In genomic region chr4:123380728-123381716, GRCh38 we compare ENCODE assay signal across 15 cellular contexts. TPM values are rescaled to one million over a fixed set of nuclear protein-coding genes. Genes with fewer than 3 reads are reported as not detected.
DNase-seq lines count a peak whose midpoint lies in the region; ATAC-seq, FAIRE-seq and TF ChIP-seq lines count a peak whose summit lies in the region.
"Had no signal": no experiment of that assay in that cellular context is flagged by ENCODE, and none has a peak within 500 bp of the region (broad histone marks: within the 10 kb centered on the region; RNA-seq: fewer than 3 reads in every experiment).

No MANE protein-coding gene starts in this region.

- POLR2A ChIA-PET in GM12878 (lab: Charles Lee) (no interaction called here), PC-3 (lab: Charles Lee; ENCODE audit: unreplicated experiment) (no interaction called here)

- H3K27ac ChIP-seq in GM12878 (ENCODE audit: control insufficient read depth, insufficient read depth) = no peak overlapping the region
- no peak overlapping the region for H3K27ac ChIP-seq in PC-3 (ENCODE audit: low read length)
- no peak overlapping the region for H3K27ac ChIP-seq in spleen
- no peak overlapping the region for H3K27ac ChIP-seq in colonic mucosa
- H3K27ac ChIP-seq: BLaER1 had no signal

- no peak for TF ChIP-seq EP300 in GM12878 (IDR thresholded peaks at IDR 0.05; ENCODE audit: borderline replicate concordance in 1 of 2, control insufficient read depth in 1 of 2, low read depth in 2 of 2, low read length in 2 of 2)

- CTCF ChIA-PET in GM12878 (lab: Yijun Ruan, JAX) = interaction anchor here (1.0 kb wide), 1 partner anchor 280 kb away, joined by 3 read pairs; no protein-coding TSS in a partner anchor
- CTCF ChIA-PET in PC-3 (lab: Charles Lee) = no interaction called here

- no peaks in the 10 kb centered on the region for H3K9me2 ChIP-seq in PC-3 (replicated peaks; ENCODE audit: low read length)

- H4K20me1 ChIP-seq in GM12878 (ENCODE audit: control insufficient read depth, insufficient read depth) (no peaks in the 10 kb centered on the region), PC-3 (ENCODE audit: low read length) (no peaks in the 10 kb centered on the region)
- H4K20me1 ChIP-seq: BLaER1 had no signal

- H2AFZ ChIP-seq in GM12878 (ENCODE audit: control insufficient read depth, low read depth, low read length) = no peak overlapping the region
- no peak overlapping the region for H2AFZ ChIP-seq in PC-3 (ENCODE audit: low read length)

- in situ Hi-C loops in GM12878 (cut with MboI) = loop anchor here (10.0 kb wide), 1 partner anchor 884 kb away; no protein-coding TSS in a partner anchor

- H3K4me3 ChIP-seq in GM12878 (no peak overlapping the region), PC-3 (ENCODE audit: low read length) (no peak overlapping the region), spleen (no peak overlapping the region), colonic mucosa (no peak overlapping the region)
- H3K4me3 ChIP-seq: BLaER1 had no signal

- SMC1A ChIA-PET in GM12878 (lab: Charles Lee; ENCODE audit: uncharacterized antibody, unreplicated experiment) = interaction anchor here (1.2 kb wide), 1 partner anchor 252 kb away, joined by 4 read pairs; no protein-coding TSS in a partner anchor

- no peaks in the 10 kb centered on the region for H3F3A ChIP-seq in PC-3 (ENCODE audit: low read length, unreplicated experiment)

- peak; percentile 91 for FAIRE-seq in GM12878 (lab: Jason Lieb, UNC)
- FAIRE-seq: colon had no signal

- no peaks in the 10 kb centered on the region for H3K79me2 ChIP-seq in GM12878 (ENCODE audit: control insufficient read depth, insufficient read depth, low read length)
- no peaks in the 10 kb centered on the region for H3K79me2 ChIP-seq in PC-3 (ENCODE audit: low read length)

- H3K4me2 ChIP-seq in GM12878 (ENCODE audit: control insufficient read depth, insufficient read depth) (no peak overlapping the region), PC-3 (ENCODE audit: low read length) (no peak overlapping the region)
- H3K4me2 ChIP-seq: BLaER1 had no signal

- no peak for DNase-seq in GM12878 (ENCODE audit: low read depth, low spot score)
- no peak for DNase-seq in PC-3
- no peak for DNase-seq in GM03348 (ENCODE audit: low spot score)
- no peak for DNase-seq in spleen
- DNase-seq in colonic mucosa = no peak
- DNase-seq: activated CD4-positive, CD25-positive, alpha-beta regulatory T cell treated with anti-CD3 and anti-CD28 coated beads, Interleukin-2, amount 50 U/mL, for 72 hours; DND-41; HCEC 1CT; hippocampal formation; NCI-H2171 had no signal

- BruUV-seq in GM12878 (replicated peaks; lab: Mats Ljungman, UMichigan) (no TSS peak), PC-3 (replicated peaks; lab: Mats Ljungman, UMichigan) (no TSS peak)

- H3K9me3 ChIP-seq in GM12878 (replicated peaks; ENCODE audit: control insufficient read depth, insufficient read depth, low read length) = no peaks in the 10 kb centered on the region
- no peaks in the 10 kb centered on the region for H3K9me3 ChIP-seq in PC-3 (ENCODE audit: low read length)
- no peaks in the 10 kb centered on the region for H3K9me3 ChIP-seq in spleen
- H3K9me3 ChIP-seq in colonic mucosa = no peaks in the 10 kb centered on the region
- H3K9me3 ChIP-seq: BLaER1 had no signal

- H3K4me1 ChIP-seq in GM12878 (ENCODE audit: control insufficient read depth, insufficient read depth, low read length) (no peaks in the 10 kb centered on the region; the same call in 1 of the 2 replicates), PC-3 (ENCODE audit: insufficient read depth, low read length) (peaks cover under 1% of the 10 kb centered on the region; the same call in 1 of the 2 replicates), spleen (no peaks in the 10 kb centered on the region), colonic mucosa (no peaks in the 10 kb centered on the region)
- H3K4me1 ChIP-seq: BLaER1 had no signal

- RAD21 ChIA-PET in GM12878 (lab: Charles Lee; ENCODE audit: unreplicated experiment) = no interaction called here

- peak; percentile 86 for ATAC-seq in GM18858 (IDR thresholded peaks at IDR 0.05; ENCODE audit: unreplicated experiment)
- ATAC-seq in GM21390 (IDR thresholded peaks at IDR 0.05; ENCODE audit: unreplicated experiment) = peak; percentile 87
- ATAC-seq in HG03103 (IDR thresholded peaks at IDR 0.05; ENCODE audit: low read depth, unreplicated experiment) = peak; percentile 76
- ATAC-seq in GM12878 = peak; percentile 88
- no peak for ATAC-seq in PC-3

- no peaks in the 10 kb centered on the region for H3K36me3 ChIP-seq in GM12878 (ENCODE audit: control insufficient read depth in 2 of 2, insufficient read depth in 2 of 2, low read length in 1 of 2)
- no peaks in the 10 kb centered on the region for H3K36me3 ChIP-seq in PC-3 (ENCODE audit: low read depth, low read length)
- no peaks in the 10 kb centered on the region for H3K36me3 ChIP-seq in spleen
- H3K36me3 ChIP-seq in colonic mucosa = no peaks in the 10 kb centered on the region
- H3K36me3 ChIP-seq: BLaER1 had no signal

- WGBS in GM12878 (ENCODE audit: insufficient coverage, insufficient replicate concordance, low lambda C conversion rate, missing lambda C conversion rate) = 0% methylated on average over 3 of the region's 3 CpGs
- 68 to 90% (median 84%) methylated on average over 3 of the region's 3 CpGs for WGBS in spleen, 5 donors

- intact Hi-C loops in GM12878 (cut with micrococcal nuclease; ENCODE audit: unreplicated experiment) = loop anchor here (10.0 kb wide), 1 partner anchor 884 kb away; no protein-coding TSS in a partner anchor
- intact Hi-C loops in PC-3 (cut with micrococcal nuclease) = no loop called here
- intact Hi-C loops in spleen (cut with DNase I; ENCODE audit: low total_unique reads) = no loop called here
- intact Hi-C loops in colonic mucosa (cut with DNase I) = loop anchor here (10.0 kb wide), 1 partner anchor 276 kb away; no protein-coding TSS in a partner anchor

- no peak for TF ChIP-seq POLR2A in GM12878 (IDR thresholded peaks at IDR 0.05; ENCODE audit: low read depth, low read length)
- no peak for TF ChIP-seq POLR2A in spleen (IDR thresholded peaks at IDR 0.05)

- no peak overlapping the region for H3K9ac ChIP-seq in GM12878 (ENCODE audit: control insufficient read depth, insufficient read depth, low read length)
- no peak overlapping the region for H3K9ac ChIP-seq in PC-3 (ENCODE audit: low read length)
- H3K9ac ChIP-seq in colonic mucosa (ENCODE audit: low read depth in 2 of 2, low read length in 2 of 2) = no peak overlapping the region
- H3K9ac ChIP-seq: BLaER1 had no signal

- TF ChIP-seq RAD21 in GM12878 (IDR thresholded peaks at IDR 0.05; ENCODE audit: insufficient read depth, low read depth, low read length) = no peak

- H3K27me3 ChIP-seq in GM12878 (replicated peaks in 1 of 2; ENCODE audit: control insufficient read depth in 2 of 2, insufficient read depth in 2 of 2, low read length in 1 of 2) (no peaks in the 10 kb centered on the region; a peak in 2 of 4 replicates), PC-3 (ENCODE audit: low read length) (no peaks in the 10 kb centered on the region), spleen (replicated peaks in 1 of 7) (no peaks in the 10 kb centered on the region), colonic mucosa (no peaks in the 10 kb centered on the region)
- H3K27me3 ChIP-seq: BLaER1 had no signal

- TF ChIP-seq CTCF in GM12878 (IDR thresholded peaks at IDR 0.05 in 2 of 3, conservative IDR thresholded peaks at IDR 0.05 in 1 of 3; ENCODE audit: control insufficient read depth in 2 of 3, extremely low read depth in 1 of 3, insufficient read depth in 1 of 3, low read depth in 3 of 3, low read length in 3 of 3) = no peak
- no peak for TF ChIP-seq CTCF in PC-3 (conservative IDR thresholded peaks at IDR 0.05; ENCODE audit: low read depth, low read length)
- TF ChIP-seq CTCF in spleen (IDR thresholded peaks at IDR 0.05 in 8 of 11, conservative IDR thresholded peaks at IDR 0.05 in 3 of 11) = no peak
- no peak for TF ChIP-seq CTCF in colonic mucosa (IDR thresholded peaks at IDR 0.05)

RNA-seq across cellular contexts. Expression of gene SPRY1, which starts 15.6 kb away (rescaled TPM):
- total RNA-seq in GM12878 (2013; cell fraction: nucleolus; rRNA removed) = 4.5 and 4.8 TPM in 2 replicates
- total RNA-seq in GM12878 (2014; rRNA removed) (0.11 and 0.40 TPM in 2 replicates), GM12878 (2014; rRNA removed; fragmentation: Illumina TruSeq; extraction: Trizol) (0.27 and 0.28 TPM in 2 replicates), GM12878 (2021) (0.56 and 0.67 TPM in 2 replicates), PC-3 (2014; rRNA removed) (26.4 and 30.6 TPM in 2 replicates), spleen (10 to 100 TPM; 21.0 to 71.3 (median 36.5) TPM), colonic mucosa (10 to 100 TPM; 23.8 to 34.2 TPM)
- polyA plus RNA-seq in GM12878 (2011; ENCODE audit: low read depth) = not detected
- polyA plus RNA-seq in GM12878 (2011; rRNA removed) (5.5 and 5.7 TPM in 2 replicates), GM12878 (2014; fragmentation: Illumina TruSeq; extraction: Trizol) (0.06 and 0.15 TPM in 2 replicates), GM12878 (2014; fragmentation: Nextera tagmentation; extraction: Ambion mirVana) (under 1 TPM in 1 of 2 experiments, not detected in 1; 0.05 TPM), GM12878 (2014; rRNA removed) (0.12 and 0.75 TPM in 2 replicates), GM12878 (2016; fragmentation: Nextera tagmentation; extraction: Ambion mirVana) (under 1 TPM in 1 of 2 experiments, not detected in 1; 0.20 TPM), spleen (10 to 100 TPM in 2 of 3 donors, 1 to 10 TPM in 1; 7.2 to 18.3 (median 10.1) TPM)
- 3.4 and 4.8 TPM in 2 replicates for polyA plus RNA-seq in GM12878 (2011; cell fraction: cytosol; rRNA removed)
- polyA plus RNA-seq in GM12878 (2011; cell fraction: nucleus; rRNA removed) = 6.4 and 6.6 TPM in 2 replicates
- polyA plus RNA-seq in GM12878 (2012) = 0.46 and 0.76 TPM in 2 replicates
- polyA minus RNA-seq in GM12878 (2011; rRNA and poly(A)+ RNA removed) = 5.6 and 6.9 TPM in 2 replicates
- 1.4 and 4.1 TPM in 2 replicates for polyA minus RNA-seq in GM12878 (2011; cell fraction: cytosol; rRNA and poly(A)+ RNA removed)
- polyA minus RNA-seq in GM12878 (2011; cell fraction: nucleus; rRNA and poly(A)+ RNA removed) = 8.9 and 10.3 TPM in 2 replicates

Comparison
In these comparisons a context has a peak if more than half of its experiments do, and no peak if none do; other contexts are left out.
1. intact Hi-C loops: an anchor here in GM12878 (10.0 kb wide) and colonic mucosa (10.0 kb wide); none called in PC-3 and spleen.